Comparison of ENCODE assay signal across 16 cellular contexts in the genomic region with DNA sequence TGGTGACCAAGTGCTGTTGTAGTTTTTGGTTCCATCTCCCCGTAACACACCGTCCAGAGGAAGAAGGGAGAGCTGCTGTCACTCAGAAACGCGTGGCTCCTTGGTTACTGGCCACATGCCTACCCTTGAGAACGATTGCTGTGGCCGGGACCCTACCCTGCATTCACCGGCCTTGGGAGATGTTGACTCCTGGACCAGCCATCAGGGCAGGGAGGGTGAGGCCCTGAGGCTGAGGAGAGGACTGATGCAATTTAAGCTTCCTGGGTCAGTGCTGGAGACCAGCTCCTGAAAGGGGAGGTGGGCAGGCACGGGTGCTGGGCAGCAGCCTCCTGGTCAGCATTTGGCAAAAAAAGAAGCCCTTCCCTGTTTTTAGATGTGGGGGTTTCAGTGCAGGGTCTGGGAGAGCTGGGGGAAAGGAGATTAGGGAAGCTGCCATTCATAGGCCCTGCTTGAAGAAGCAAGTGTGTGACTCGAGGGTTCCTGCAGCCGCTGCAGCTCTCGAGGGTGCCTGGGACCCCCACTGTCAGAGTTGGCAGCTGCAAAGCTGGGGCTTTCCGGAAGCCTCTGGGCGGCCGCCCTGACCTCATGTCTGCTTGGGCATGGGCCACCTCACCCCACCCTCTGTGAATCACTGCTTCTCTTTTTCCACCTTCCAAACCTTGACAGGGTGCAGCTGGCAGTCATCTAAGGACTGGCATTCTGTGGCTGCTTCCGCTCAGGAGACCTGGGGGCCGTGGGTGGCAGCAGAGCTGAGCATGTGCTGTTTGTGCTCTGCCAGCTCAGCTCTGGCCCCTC.
"Had no signal": no experiment of that assay in that cellular context is flagged by ENCODE, and none has a peak within 500 bp of the region (broad histone marks: within the 10 kb centered on the region; RNA-seq: fewer than 3 reads in every experiment).

No MANE protein-coding gene starts in this region.

- H3K36me3 ChIP-seq: ovary, SJCRH30, thyroid gland had no signal

- H3K9me3 ChIP-seq: ovary, SJCRH30, stomach, thyroid gland had no signal

- H3K4me3 Mint-ChIP-seq: activated CD8-positive, alpha-beta memory T cell treated with anti-CD3 and anti-CD28 coated beads, Interleukin-2, amount 10 ng/mL, durations not matched to agents 7 days and 5 days; activated T-cell treated with anti-CD3 and anti-CD28 coated beads, Interleukin-2, amount 50 U/mL, for 24 hours; effector memory CD8-positive, alpha-beta T cell had no signal

- H3K27me3 ChIP-seq: ovary, SJCRH30, stomach, thyroid gland had no signal

- H3K4me1 ChIP-seq: foreskin keratinocyte, stomach had no signal

- H3K4me3 ChIP-seq: ovary, SJCRH30, stomach, thyroid gland had no signal

- H3K9me3 Mint-ChIP-seq: activated T-cell treated with anti-CD3 and anti-CD28 coated beads, Interleukin-2, amount 50 U/mL, for 24 hours; effector memory CD8-positive, alpha-beta T cell had no signal

- ATAC-seq: activated CD8-positive, alpha-beta memory T cell treated with anti-CD3 and anti-CD28 coated beads, Interleukin-2, amount 10 ng/mL, durations not matched to agents 7 days and 5 days; effector memory CD8-positive, alpha-beta T cell; foreskin keratinocyte; left ventricle myocardium superior had no signal

- DNase-seq: activated CD4-positive, alpha-beta T cell treated with anti-CD3 and anti-CD28 coated beads, Interleukin-2, amount 50 U/mL, for 48 hours; activated CD4-positive, CD25-positive, alpha-beta regulatory T cell treated with anti-CD3 and anti-CD28 coated beads, Interleukin-2, amount 50 U/mL, for 72 hours; activated CD8-positive, alpha-beta memory T cell treated with anti-CD3 and anti-CD28 coated beads, Interleukin-2, amount 10 ng/mL, durations not matched to agents 7 days and 5 days; activated gamma-delta T cell treated with Interleukin-2 at 50 U/mL for 16 hours; activated T-cell treated with anti-CD3 and anti-CD28 coated beads, Interleukin-2, amount 50 U/mL, for 24 hours; cortex of kidney; effector memory CD8-positive, alpha-beta T cell; foreskin keratinocyte; left ventricle myocardium superior; mesendoderm; ovary; SJCRH30; stimulated activated CD4-positive, alpha-beta T cell treated with anti-CD3 and anti-CD28 coated beads, Interleukin-4, amount 100 ng/mL, for 1 hour; stomach; thyroid gland had no signal

- H3K4me1 Mint-ChIP-seq: activated CD8-positive, alpha-beta memory T cell treated with anti-CD3 and anti-CD28 coated beads, Interleukin-2, amount 10 ng/mL, durations not matched to agents 7 days and 5 days had no signal

- FAIRE-seq: islet of Langerhans had no signal

- H3K27me3 Mint-ChIP-seq: activated CD8-positive, alpha-beta memory T cell treated with anti-CD3 and anti-CD28 coated beads, Interleukin-2, amount 10 ng/mL, durations not matched to agents 7 days and 5 days; activated T-cell treated with anti-CD3 and anti-CD28 coated beads, Interleukin-2, amount 50 U/mL, for 24 hours; effector memory CD8-positive, alpha-beta T cell had no signal

- H3K27ac ChIP-seq: foreskin keratinocyte, ovary, SJCRH30, stomach, thyroid gland had no signal

- H3K27ac Mint-ChIP-seq: activated CD8-positive, alpha-beta memory T cell treated with anti-CD3 and anti-CD28 coated beads, Interleukin-2, amount 10 ng/mL, durations not matched to agents 7 days and 5 days; activated T-cell treated with anti-CD3 and anti-CD28 coated beads, Interleukin-2, amount 50 U/mL, for 24 hours; effector memory CD8-positive, alpha-beta T cell had no signal
